In genomic region chr12:27814851-27815591, GRCh38 we compare ENCODE assay signal across 21 cellular contexts. TPM values are rescaled to one million over a fixed set of nuclear protein-coding genes. Genes with fewer than 3 reads are reported as not detected.
DNase-seq lines count a peak whose midpoint lies in the region; ATAC-seq and TF ChIP-seq lines count a peak whose summit lies in the region.
"Had no signal": no experiment of that assay in that cellular context is flagged by ENCODE, and none has a peak within 500 bp of the region (broad histone marks: within the 10 kb centered on the region; RNA-seq: fewer than 3 reads in every experiment).

No MANE protein-coding gene starts in this region.

- TF ChIP-seq POLR2A in lower leg skin (IDR thresholded peaks at IDR 0.05) = no peak

- H3K27ac Mint-ChIP-seq in GM23338 = no peak overlapping the region
- peak overlapping the region; percentile 11 for H3K27ac Mint-ChIP-seq in activated naive CD8-positive, alpha-beta T cell treated with anti-CD3 and anti-CD28 coated beads, Interleukin-2, amount 10 ng/mL, durations not matched to agents 7 days and 5 days
- H3K27ac Mint-ChIP-seq: H9, mesothelial cell of epicardium had no signal

- H3K27ac ChIP-seq in GM23338 (ENCODE audit: low read depth) (no peak overlapping the region), hepatocyte (peak overlapping the region; percentile 32)
- no peak overlapping the region for H3K27ac ChIP-seq in effector memory CD4-positive, alpha-beta T cell (ENCODE audit: insufficient read depth, low read length, poor library complexity, severe bottlenecking)
- H3K27ac ChIP-seq: colonic mucosa, heart right ventricle, neutrophil had no signal

- H3K9me3 Mint-ChIP-seq in GM23338 = peaks cover 9% of the 10 kb centered on the region
- H3K9me3 Mint-ChIP-seq in activated naive CD8-positive, alpha-beta T cell treated with anti-CD3 and anti-CD28 coated beads, Interleukin-2, amount 10 ng/mL, durations not matched to agents 7 days and 5 days = no peaks in the 10 kb centered on the region

- H3K27me3 ChIP-seq in GM23338 (ENCODE audit: insufficient read depth) (no peaks in the 10 kb centered on the region), hepatocyte (no peaks in the 10 kb centered on the region)
- no peaks in the 10 kb centered on the region for H3K27me3 ChIP-seq in effector memory CD4-positive, alpha-beta T cell (replicated peaks; ENCODE audit: control insufficient read depth, insufficient read depth, low read length, poor library complexity, severe bottlenecking)
- H3K27me3 ChIP-seq: colonic mucosa, MG63 had no signal

- H3K36me3 Mint-ChIP-seq in GM23338 (ENCODE audit: low read depth) = 0 out of 3 replicates have a peak, but pooled peaks cover 2% of the 10 kb centered on the region
- H3K36me3 Mint-ChIP-seq in activated naive CD8-positive, alpha-beta T cell treated with anti-CD3 and anti-CD28 coated beads, Interleukin-2, amount 10 ng/mL, durations not matched to agents 7 days and 5 days = no peaks in the 10 kb centered on the region
- H3K36me3 Mint-ChIP-seq: mesothelial cell of epicardium had no signal

- H3K9me3 ChIP-seq in hepatocyte (ENCODE audit: low read depth) = no peaks in the 10 kb centered on the region
- no peaks in the 10 kb centered on the region for H3K9me3 ChIP-seq in effector memory CD4-positive, alpha-beta T cell (ENCODE audit: control insufficient read depth, low read length)
- H3K9me3 ChIP-seq: colonic mucosa, MG63, neutrophil had no signal

- intact Hi-C loops in lower leg skin (cut with DNase I; ENCODE audit: low total_unique reads) = no loop called here

- H3K9me2 ChIP-seq in GM23338 (ENCODE audit: insufficient read depth) (no peaks in the 10 kb centered on the region), hepatocyte (replicated peaks; ENCODE audit: insufficient read depth) (no peaks in the 10 kb centered on the region)

- no peaks in the 10 kb centered on the region; the same call in 2 of the 3 replicates for H3K4me1 Mint-ChIP-seq in GM23338
- peaks cover 8% of the 10 kb centered on the region for H3K4me1 Mint-ChIP-seq in activated naive CD8-positive, alpha-beta T cell treated with anti-CD3 and anti-CD28 coated beads, Interleukin-2, amount 10 ng/mL, durations not matched to agents 7 days and 5 days

- H3K4me2 ChIP-seq in GM23338 (no peak overlapping the region), hepatocyte (no peak overlapping the region)

- H3K4me3 ChIP-seq in GM23338 = no peak overlapping the region
- H3K4me3 ChIP-seq in hepatocyte = no peak overlapping the region
- H3K4me3 ChIP-seq in effector memory CD4-positive, alpha-beta T cell (ENCODE audit: insufficient read depth, low read depth, low read length, poor library complexity, severe bottlenecking) = no peak overlapping the region
- H3K4me3 ChIP-seq in lower leg skin (ENCODE audit: low read depth, poor library complexity, severe bottlenecking) = no peak overlapping the region
- H3K4me3 ChIP-seq: colonic mucosa, heart right ventricle, MG63 had no signal

- ATAC-seq in GM23338 (no peak), GM19452 (IDR thresholded peaks at IDR 0.05; ENCODE audit: unreplicated experiment) (no peak)
- ATAC-seq in activated naive CD8-positive, alpha-beta T cell treated with anti-CD3 and anti-CD28 coated beads, Interleukin-2, amount 10 ng/mL, durations not matched to agents 7 days and 5 days (ENCODE audit: low read depth) = no peak
- ATAC-seq: heart right ventricle had no signal

- H3K4me3 Mint-ChIP-seq in GM23338 = no peak overlapping the region
- H3K4me3 Mint-ChIP-seq in activated naive CD8-positive, alpha-beta T cell treated with anti-CD3 and anti-CD28 coated beads, Interleukin-2, amount 10 ng/mL, durations not matched to agents 7 days and 5 days = no peak overlapping the region
- H3K4me3 Mint-ChIP-seq: H9, mesothelial cell of epicardium had no signal

- WGBS in hepatocyte (ENCODE audit: low lambda C conversion rate, missing lambda C conversion rate) = 47% methylated on average over 3 of the region's 3 CpGs
- WGBS in lower leg skin, 2 donors = 54 to 57% methylated on average over 3 of the region's 3 CpGs

- POLR2A ChIA-PET in activated naive CD8-positive, alpha-beta T cell treated with anti-CD3 and anti-CD28 coated beads, Interleukin-2, amount 10 ng/mL, durations not matched to agents 7 days and 5 days (lab: Charles Lee) = no interaction called here

- H3K4me1 ChIP-seq in GM23338 (ENCODE audit: insufficient read depth) (no peaks in the 10 kb centered on the region), hepatocyte (ENCODE audit: insufficient read depth) (no peaks in the 10 kb centered on the region)
- H3K4me1 ChIP-seq in effector memory CD4-positive, alpha-beta T cell (ENCODE audit: control insufficient read depth, insufficient read depth, low read length, poor library complexity, severe bottlenecking) = no peaks in the 10 kb centered on the region
- H3K4me1 ChIP-seq: colonic mucosa, heart right ventricle had no signal

- H3K79me2 ChIP-seq in GM23338 (replicated peaks; ENCODE audit: insufficient read depth) (no peaks in the 10 kb centered on the region), hepatocyte (no peaks in the 10 kb centered on the region)

- no peaks in the 10 kb centered on the region for H3K36me3 ChIP-seq in GM23338 (ENCODE audit: insufficient read depth)
- no peaks in the 10 kb centered on the region for H3K36me3 ChIP-seq in hepatocyte (replicated peaks; ENCODE audit: insufficient read depth, low read depth)
- no peaks in the 10 kb centered on the region for H3K36me3 ChIP-seq in effector memory CD4-positive, alpha-beta T cell (ENCODE audit: control insufficient read depth, insufficient read depth, low read length)
- H3K36me3 ChIP-seq: colonic mucosa, heart right ventricle, MG63, neutrophil had no signal

- no peaks in the 10 kb centered on the region for H3F3A ChIP-seq in GM23338 (replicated peaks; ENCODE audit: low read depth)

- H4K20me1 ChIP-seq in GM23338 (replicated peaks; ENCODE audit: insufficient read depth) = no peaks in the 10 kb centered on the region
- H4K20me1 ChIP-seq in hepatocyte (ENCODE audit: insufficient read depth, poor library complexity, severe bottlenecking) = no peaks in the 10 kb centered on the region

- H2AFZ ChIP-seq in GM23338 (peak overlapping the region; percentile 2; the same call in 1 of the 2 replicates), hepatocyte (no peak overlapping the region)

- DNase-seq in AG08395 (ENCODE audit: low spot score) (peak; percentile 11), GM23338 (ENCODE audit: low spot score) (peak; percentile 25), hepatocyte (ENCODE audit: low spot score) (no peak), lower leg skin (ENCODE audit: low spot score in 2 of 2) (no peak), T1000 (lab: John Stamatoyannopoulos, UW) (no peak)
- no peak for DNase-seq in activated naive CD8-positive, alpha-beta T cell treated with anti-CD3 and anti-CD28 coated beads, Interleukin-2, amount 10 ng/mL, durations not matched to agents 7 days and 5 days
- DNase-seq in effector memory CD4-positive, alpha-beta T cell = no peak
- DNase-seq: colonic mucosa, DMS153, H9, heart right ventricle, kidney, MG63, NCI-H2029, NCI-H510A, substantia nigra had no signal

- TF ChIP-seq CTCF in GM23338 (conservative IDR thresholded peaks at IDR 0.05; ENCODE audit: low read depth in 2 of 2) = no peak
- no peak for TF ChIP-seq CTCF in hepatocyte (IDR thresholded peaks at IDR 0.05; ENCODE audit: poor library complexity)
- TF ChIP-seq CTCF in lower leg skin (IDR thresholded peaks at IDR 0.05) = no peak

- H3K27me3 Mint-ChIP-seq in GM23338 (ENCODE audit: insufficient read depth, low read depth, poor library complexity) = peaks cover 6% of the 10 kb centered on the region
- H3K27me3 Mint-ChIP-seq in activated naive CD8-positive, alpha-beta T cell treated with anti-CD3 and anti-CD28 coated beads, Interleukin-2, amount 10 ng/mL, durations not matched to agents 7 days and 5 days = peaks cover 9% of the 10 kb centered on the region

TF ChIP-seq in GM23338, 12 proteins besides CTCF, POLR2A, EP300 and RAD21:
- TF ChIP-seq ZNF331 (CRISPR knock-in tag; IDR thresholded peaks at IDR 0.05; ENCODE audit: low read depth) = no peak
- TF ChIP-seq POLR2AphosphoS5 (IDR thresholded peaks at IDR 0.05; ENCODE audit: low read depth) = no peak

RNA-seq across cellular contexts. Expression of gene MANSC4, which starts 35.0 kb away (rescaled TPM):
- not detected in 2 replicates for total RNA-seq in GM23338 (2014; rRNA removed; shearing (Covaris generic))
- not detected in 2 replicates for polyA plus RNA-seq in GM23338 (2016; fragmentation: Nextera tagmentation; extraction: Ambion mirVana)
- total RNA-seq in activated naive CD8-positive, alpha-beta T cell treated with anti-CD3 and anti-CD28 coated beads, Interleukin-2, amount 10 ng/mL, durations not matched to agents 7 days and 5 days = not detected
- total RNA-seq in hepatocyte = 0.63 TPM in 1 of 2 replicates, not detected in the other
- polyA plus RNA-seq in hepatocyte = not detected in 2 replicates
- total RNA-seq in lower leg skin = not detected
- total RNA-seq: colonic mucosa, epithelial cell of proximal tubule, H9, heart right ventricle, kidney had no signal
- polyA plus RNA-seq: BJ, heart right ventricle had no signal

RNA-seq across cellular contexts. Expression of gene KLHL42, which starts 35.0 kb away (rescaled TPM):
- total RNA-seq in GM23338 (2014; rRNA removed; shearing (Covaris generic)) = 25.8 and 33.2 TPM in 2 replicates
- polyA plus RNA-seq in GM23338 (2016; fragmentation: Nextera tagmentation; extraction: Ambion mirVana) (7.6 and 8.0 TPM in 2 replicates), hepatocyte (13.5 and 20.5 TPM in 2 replicates)
- 10 to 100 TPM; 16.8 to 17.7 TPM for total RNA-seq in activated naive CD8-positive, alpha-beta T cell treated with anti-CD3 and anti-CD28 coated beads, Interleukin-2, amount 10 ng/mL, durations not matched to agents 7 days and 5 days
- total RNA-seq in hepatocyte (14.4 and 18.3 TPM in 2 replicates), lower leg skin (10 to 100 TPM; 12.0 to 21.7 (median 19.8) TPM)

Comparison
In these comparisons a context has a peak if more than half of its experiments do, and no peak if none do; other contexts are left out.
1. DNase-seq: peak in AG08395 (single experiment) and GM23338 (single experiment); none in activated naive CD8-positive, alpha-beta T cell treated with anti-CD3 and anti-CD28 coated beads, Interleukin-2, amount 10 ng/mL, durations not matched to agents 7 days and 5 days (single experiment), hepatocyte (single experiment), effector memory CD4-positive, alpha-beta T cell (0 of 3), lower leg skin (0 of 2) and T1000 (single experiment).